ENCODE assay signal across 8 cellular contexts in the genomic region with DNA sequence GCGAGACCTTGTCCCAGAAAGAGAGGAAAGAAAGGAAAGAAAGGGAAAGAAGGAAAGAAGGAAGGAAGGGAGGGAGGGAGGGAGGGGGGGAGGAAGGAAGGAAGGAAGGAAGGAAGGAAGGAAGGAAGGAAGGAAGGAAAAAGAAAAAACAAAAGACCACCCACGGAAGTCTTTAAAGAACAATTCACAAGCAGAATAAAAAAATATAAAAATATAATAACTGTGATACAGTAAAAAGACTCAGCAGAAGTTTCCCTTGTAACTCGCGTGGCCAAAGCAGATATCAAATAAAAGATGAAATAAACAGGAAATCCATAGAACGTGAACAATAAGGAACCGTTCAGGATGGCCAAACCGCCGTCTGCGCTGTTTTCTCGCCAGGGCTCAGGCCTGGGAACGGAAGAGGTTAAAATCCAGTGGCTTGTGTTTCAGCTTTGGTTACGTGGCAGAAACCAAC. TPM values are rescaled to one million over a fixed set of nuclear protein-coding genes. Genes with fewer than 3 reads are reported as not detected.
DNase-seq lines count a peak whose midpoint lies in the region; TF ChIP-seq lines count a peak whose summit lies in the region.

No MANE protein-coding gene starts in this region.

- H3K9me3 Mint-ChIP-seq in nephron: no peaks in the 10 kb centered on the region

- peak overlapping the region; percentile 93 for H3K4me3 ChIP-seq in PC-9
- peak overlapping the region; percentile 97 for H3K4me3 ChIP-seq in effector memory CD4-positive, alpha-beta T cell (ENCODE audit: insufficient read depth, low read depth, low read length, poor library complexity, severe bottlenecking)

- H3K4me1 ChIP-seq in PC-9 (replicated peaks; ENCODE audit: insufficient read depth): peaks cover 29% of the 10 kb centered on the region
- peaks cover 9% of the 10 kb centered on the region for H3K4me1 ChIP-seq in effector memory CD4-positive, alpha-beta T cell (ENCODE audit: control insufficient read depth, insufficient read depth, low read length, poor library complexity, severe bottlenecking)

- H3K9me3 ChIP-seq in PC-9 (ENCODE audit: insufficient read depth, low read depth): no peaks in the 10 kb centered on the region
- no peaks in the 10 kb centered on the region for H3K9me3 ChIP-seq in effector memory CD4-positive, alpha-beta T cell (ENCODE audit: control insufficient read depth, low read length)

- H3K27me3 Mint-ChIP-seq in nephron (ENCODE audit: low read depth): peaks cover 27% of the 10 kb centered on the region

- peak overlapping the region; percentile 83 for H3K27ac ChIP-seq in PC-9
- peak overlapping the region; percentile 1 for H3K27ac ChIP-seq in effector memory CD4-positive, alpha-beta T cell (ENCODE audit: insufficient read depth, low read length, poor library complexity, severe bottlenecking)

- peak overlapping the region; percentile 86 for H3K4me2 ChIP-seq in PC-9

- no peaks in the 10 kb centered on the region for H3K79me2 ChIP-seq in PC-9 (ENCODE audit: low read depth)

- TF ChIP-seq CTCF in PC-9 (conservative IDR thresholded peaks at IDR 0.05): no peak
- TF ChIP-seq CTCF in nephron (IDR thresholded peaks at IDR 0.05; ENCODE audit: unreplicated experiment in 3 of 3): no peak

- no peaks in the 10 kb centered on the region for H3K36me3 Mint-ChIP-seq in nephron (ENCODE audit: low read depth)

- DNase-seq in NCI-H82 treated with DMSO at 0.1 percent for 48 hours (lab: John Stamatoyannopoulos, UW; ENCODE audit: unreplicated experiment) (peak; percentile 44), NCI-H82 (lab: John Stamatoyannopoulos, UW) (no peak), PC-9 (no peak), NCI-H748 treated with DMSO at 0.1 percent for 48 hours (lab: John Stamatoyannopoulos, UW) (no peak), posterior vena cava (ENCODE audit: low spot score) (no peak)
- no peak for DNase-seq in effector memory CD4-positive, alpha-beta T cell
- DNase-seq in activated CD4-positive, alpha-beta T cell treated with anti-CD3 and anti-CD28 coated beads for 4 hours: no peak

- CTCF ChIA-PET in PC-9 (lab: Charles Lee): interaction anchor here (1.0 kb wide), 1 partner anchor 70 kb away, joined by 3 read pairs; no protein-coding TSS in a partner anchor

- H3K27me3 ChIP-seq in PC-9 (ENCODE audit: insufficient read depth, low read depth): no peaks in the 10 kb centered on the region
- no peaks in the 10 kb centered on the region for H3K27me3 ChIP-seq in effector memory CD4-positive, alpha-beta T cell (replicated peaks; ENCODE audit: control insufficient read depth, insufficient read depth, low read length, poor library complexity, severe bottlenecking)

- H3K9me2 ChIP-seq in PC-9 (ENCODE audit: insufficient read depth): no peaks in the 10 kb centered on the region

- POLR2A ChIA-PET in PC-9 (lab: Charles Lee; ENCODE audit: unreplicated experiment): no interaction called here

- BruUV-seq in PC-9 (replicated peaks; lab: Mats Ljungman, UMichigan): no TSS peak

- H3F3A ChIP-seq in PC-9 (ENCODE audit: insufficient read depth, low read depth): peaks cover 22% of the 10 kb centered on the region; the same call in 1 of the 2 replicates

- H3K4me3 Mint-ChIP-seq in nephron: peak overlapping the region; percentile 90 to 98 (median 92)

- intact Hi-C loops in PC-9 (cut with micrococcal nuclease; ENCODE audit: unreplicated experiment): loop anchor here (1.0 kb wide), 1 partner anchor 13 kb away; no protein-coding TSS in a partner anchor
- intact Hi-C loops in posterior vena cava (cut with DNase I): no loop called here

- peak overlapping the region; percentile 99 for H2AFZ ChIP-seq in PC-9

- peak overlapping the region; percentile 92 to 98 (median 95) for H3K27ac Mint-ChIP-seq in nephron

- H4K20me1 ChIP-seq in PC-9 (ENCODE audit: insufficient read depth): peaks cover 10% of the 10 kb centered on the region; the same call in 1 of the 2 replicates

- peaks cover 36% of the 10 kb centered on the region for H3K4me1 Mint-ChIP-seq in nephron

- no peaks in the 10 kb centered on the region for H3K36me3 ChIP-seq in PC-9 (ENCODE audit: low read depth)
- H3K36me3 ChIP-seq in effector memory CD4-positive, alpha-beta T cell (ENCODE audit: control insufficient read depth, insufficient read depth, low read length): no peaks in the 10 kb centered on the region

RNA-seq across cellular contexts. Expression of gene SLC1A4, which starts 1.2 kb away (rescaled TPM):
- total RNA-seq in PC-9 (2021) (8.4 and 8.7 TPM in 2 replicates), posterior vena cava (10 to 100 TPM; 13.9 to 16.4 TPM)
